ENCODE assay signal across 8 cellular contexts in the genomic region with DNA sequence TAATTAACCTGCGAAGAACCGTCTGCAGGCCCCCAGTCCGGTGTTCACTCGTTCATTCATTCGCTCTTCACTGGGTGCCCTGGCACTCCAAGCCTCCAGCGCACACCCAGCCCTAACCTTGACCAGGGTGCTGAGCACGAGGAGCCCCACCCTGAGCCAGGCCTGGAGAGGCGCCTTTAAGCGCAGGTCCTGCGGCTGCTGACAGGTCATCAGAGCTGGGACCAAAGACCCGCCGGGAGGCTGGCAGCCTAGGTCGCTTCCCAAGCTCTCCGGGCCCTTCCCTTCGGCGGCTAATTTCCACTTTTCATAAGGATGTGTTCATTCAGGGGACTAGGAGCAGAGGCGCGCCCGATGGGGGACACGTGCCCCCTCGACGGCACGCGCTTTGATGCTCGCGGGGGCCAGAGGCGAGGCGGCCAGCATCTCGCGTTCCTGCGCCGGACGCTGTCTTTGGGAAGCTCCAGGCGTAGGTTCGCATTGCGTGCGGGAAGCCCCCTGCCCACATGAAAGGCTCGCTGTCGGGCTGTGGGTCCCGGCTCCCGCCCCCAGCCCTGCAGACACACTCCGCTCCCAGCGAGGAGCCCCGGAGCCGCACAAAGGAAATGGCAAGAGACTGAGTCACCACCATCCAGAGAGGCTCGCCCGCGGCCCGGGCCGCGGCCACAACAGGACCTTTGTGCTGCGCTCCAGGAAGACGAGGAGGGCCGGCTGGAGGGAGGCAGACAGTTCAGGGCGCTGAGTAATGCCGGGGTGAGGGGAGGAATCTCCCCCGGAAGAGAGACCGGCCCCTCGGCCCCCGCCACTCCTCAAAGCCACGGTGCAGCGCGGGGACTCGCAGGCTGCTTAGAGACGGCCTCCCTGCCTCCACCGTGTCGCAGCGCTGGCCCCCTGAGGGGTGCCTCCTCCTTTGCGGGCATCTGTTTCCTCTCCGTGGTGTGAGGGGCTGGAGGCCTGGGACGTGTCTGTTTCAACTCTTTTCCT.
DNase-seq lines count a peak whose midpoint lies in the region; ATAC-seq and TF ChIP-seq lines count a peak whose summit lies in the region.

No MANE protein-coding gene starts in this region.

- intact Hi-C loops in esophagus squamous epithelium (cut with DNase I), result loop anchor here (10.0 kb wide), 1 partner anchor 85 kb away; no protein-coding TSS in a partner anchor

- TF ChIP-seq CTCF in esophagus squamous epithelium (IDR thresholded peaks at IDR 0.05), result no peak

- H3K4me3 ChIP-seq in esophagus squamous epithelium (peak overlapping the region in 1 of 4 donors; percentile 26), neuron (ENCODE audit: low read length) (peak overlapping the region; percentile 24)

- peaks cover 0 to 19% (median 0%) of the 10 kb centered on the region in 4 donors for H3K27me3 ChIP-seq in esophagus squamous epithelium
- H3K27me3 ChIP-seq in neuron (ENCODE audit: insufficient read depth, low read length), result no peaks in the 10 kb centered on the region

- no peaks in the 10 kb centered on the region for H3K9me3 ChIP-seq in esophagus squamous epithelium
- no peaks in the 10 kb centered on the region for H3K9me3 ChIP-seq in neuron (ENCODE audit: low read length)

- DNase-seq in ELR (ENCODE audit: low read depth) (peak; percentile 96), RKO (ENCODE audit: low spot score) (peak; percentile 72), esophagus squamous epithelium (lab: John Stamatoyannopoulos, UW) (no peak), inferior parietal cortex (ENCODE audit: extremely low spot score) (no peak), NCI-H526 (lab: John Stamatoyannopoulos, UW) (no peak)

- no peak for ATAC-seq in HG03139 (IDR thresholded peaks at IDR 0.05; ENCODE audit: unreplicated experiment)
- no peak for ATAC-seq in HG02938 (IDR thresholded peaks at IDR 0.05; ENCODE audit: unreplicated experiment)

- peak overlapping the region; percentile 35 for H2AFZ ChIP-seq in neuron (ENCODE audit: low read depth, low read length)

- TF ChIP-seq POLR2A in esophagus squamous epithelium (IDR thresholded peaks at IDR 0.05), result no peak

- 60 to 68% methylated on average over 13 to 34 of the region's 71 CpGs for WGBS in esophagus squamous epithelium, 2 donors

- H3K4me1 ChIP-seq in esophagus squamous epithelium (peaks cover 39 to 67% (median 41%) of the 10 kb centered on the region in 3 donors), neuron (ENCODE audit: insufficient read depth, low read length) (peaks cover 19% of the 10 kb centered on the region)

- H3K36me3 ChIP-seq in esophagus squamous epithelium (no peaks in the 10 kb centered on the region), neuron (ENCODE audit: insufficient read depth, low read length) (no peaks in the 10 kb centered on the region)

- H3K27ac ChIP-seq in esophagus squamous epithelium, result peak overlapping the region in 3 of 4 donors; percentile 12 to 83 (median 55)

Comparison
In these comparisons a context has a peak if more than half of its experiments do, and no peak if none do; other contexts are left out.
1. DNase-seq: peak in ELR (single experiment) and RKO (single experiment); none in esophagus squamous epithelium (single experiment), inferior parietal cortex (single experiment) and NCI-H526 (0 of 2).